ENCODE assay signal across 9 cellular contexts in the genomic region with DNA sequence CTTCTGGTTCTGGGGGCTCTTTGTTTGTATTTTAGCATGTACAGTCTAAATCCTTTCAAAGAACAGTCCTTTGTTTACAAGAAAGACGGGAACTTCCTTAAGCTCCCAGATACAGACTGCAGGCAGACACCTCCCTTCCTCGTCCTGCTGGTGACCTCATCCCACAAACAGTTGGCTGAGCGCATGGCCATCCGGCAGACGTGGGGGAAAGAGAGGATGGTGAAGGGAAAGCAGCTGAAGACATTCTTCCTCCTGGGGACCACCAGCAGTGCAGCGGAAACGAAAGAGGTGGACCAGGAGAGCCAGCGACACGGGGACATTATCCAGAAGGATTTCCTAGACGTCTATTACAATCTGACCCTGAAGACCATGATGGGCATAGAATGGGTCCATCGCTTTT.
DNase-seq lines count a peak whose midpoint lies in the region; ATAC-seq, FAIRE-seq and TF ChIP-seq lines count a peak whose summit lies in the region.
"Had no signal": no experiment of that assay in that cellular context is flagged by ENCODE, and none has a peak within 500 bp of the region (broad histone marks: within the 10 kb centered on the region; RNA-seq: fewer than 3 reads in every experiment).

No MANE protein-coding gene starts in this region.

- H3K4me1 ChIP-seq in mucosa of stomach (ENCODE audit: control insufficient read depth, insufficient read depth, low read length), result peaks cover 37% of the 10 kb centered on the region

- no peaks in the 10 kb centered on the region for H3K27me3 ChIP-seq in mucosa of stomach (ENCODE audit: control insufficient read depth, insufficient read depth, low read length)

- no peak for ATAC-seq in HG03175 (IDR thresholded peaks at IDR 0.05; ENCODE audit: unreplicated experiment)

- no peak for TF ChIP-seq CTCF in AG10803 (conservative IDR thresholded peaks at IDR 0.05; ENCODE audit: low read length)

- no peaks in the 10 kb centered on the region for H3K36me3 ChIP-seq in mucosa of stomach (ENCODE audit: control insufficient read depth, insufficient read depth, low read length)

- H3K9ac ChIP-seq in mucosa of stomach (ENCODE audit: low read length), result no peak overlapping the region

- H3K9me3 ChIP-seq in mucosa of stomach (ENCODE audit: control insufficient read depth, low read length), result no peaks in the 10 kb centered on the region

- peak; percentile 81 for DNase-seq in AG10803 (ENCODE audit: low read depth)
- peak; percentile 87 for DNase-seq in NCI-H2029 (lab: John Stamatoyannopoulos, UW)
- DNase-seq in activated CD8-positive, alpha-beta memory T cell treated with anti-CD3 and anti-CD28 coated beads for 24 hours, result no peak
- DNase-seq in globus pallidus (ENCODE audit: low spot score), result no peak
- DNase-seq in T-helper 2 cell, result no peak
- DNase-seq: activated T-cell treated with anti-CD3 and anti-CD28 coated beads, Interleukin-2, amount 50 U/mL, for 1 hour had no signal

- H3K4me3 ChIP-seq in AG10803 (ENCODE audit: low read length) (peak overlapping the region; percentile 17), mucosa of stomach (ENCODE audit: low read length) (peak overlapping the region; percentile 5)

- peak; percentile 77 for FAIRE-seq in endometrium (lab: Jason Lieb, UNC)

Comparison
In these comparisons a context has a peak if more than half of its experiments do, and no peak if none do; other contexts are left out.
1. DNase-seq: peak in AG10803 (single experiment) and NCI-H2029 (single experiment); none in activated CD8-positive, alpha-beta memory T cell treated with anti-CD3 and anti-CD28 coated beads for 24 hours (single experiment), globus pallidus (single experiment) and T-helper 2 cell (0 of 5).